Comparison of ENCODE assay signal across 9 cellular contexts in the genomic region with DNA sequence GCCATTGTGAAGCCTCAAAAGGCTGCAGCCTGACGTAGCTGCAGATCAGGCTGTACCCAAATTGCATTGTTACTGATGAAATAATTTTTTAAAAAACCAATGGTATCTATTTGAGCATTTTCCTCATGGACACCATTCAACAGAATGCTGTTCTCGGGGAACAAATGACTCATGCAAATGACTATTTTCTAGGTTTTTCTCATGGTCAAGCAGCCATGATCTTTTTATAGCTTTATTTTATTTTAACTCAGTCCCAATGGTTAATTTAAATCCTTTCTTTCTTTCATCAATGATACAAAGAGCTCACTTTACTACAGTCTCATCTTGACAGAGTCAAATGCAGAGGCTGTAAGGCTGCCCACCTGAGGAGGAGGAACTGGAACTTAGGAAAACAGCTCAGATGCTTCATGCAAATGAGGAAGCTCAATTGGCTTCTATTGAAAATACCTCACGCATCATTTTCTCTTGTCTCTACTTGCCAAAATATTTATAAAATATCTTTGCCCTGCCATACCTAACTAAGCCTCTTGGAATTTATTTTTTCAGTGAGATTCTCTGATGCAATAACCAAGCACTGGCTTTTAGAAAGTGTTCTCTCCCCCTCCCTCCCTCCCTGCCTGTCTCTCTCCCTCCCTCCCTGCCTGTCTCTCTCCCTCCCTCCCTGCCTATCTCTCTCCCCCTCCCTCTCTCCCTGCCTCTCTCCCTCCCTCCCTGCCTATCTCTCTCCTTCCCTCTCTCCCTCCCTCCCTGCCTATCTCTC.
A peak's percentile ranks its signal among the peaks of the same experiment; 100 is the strongest.
DNase-seq lines count a peak whose midpoint lies in the region; ATAC-seq and TF ChIP-seq lines count a peak whose summit lies in the region.
"Had no signal": no experiment of that assay in that cellular context is flagged by ENCODE, and none has a peak within 500 bp of the region (broad histone marks: within the 10 kb centered on the region; RNA-seq: fewer than 3 reads in every experiment).

No MANE protein-coding gene starts in this region.

- H2AFZ ChIP-seq in MM.1S (ENCODE audit: low read length) (0 out of 2 replicates have a peak overlapping the region, but pooled peaks have one; percentile 20), H9 (ENCODE audit: low read length) (no peak overlapping the region)

- H2BK5ac ChIP-seq in H9 (ENCODE audit: insufficient read length, low read length) = no peak overlapping the region

- H3K36me3 Mint-ChIP-seq in H9 (ENCODE audit: insufficient read depth in 1 of 3, low read depth in 3 of 3) = peaks cover 9 to 32% (median 30%) of the 10 kb centered on the region in 3 experiments

- no peaks in the 10 kb centered on the region for H3K9me3 ChIP-seq in MM.1S (replicated peaks; ENCODE audit: insufficient read depth, low read length)
- H3K9me3 ChIP-seq in cardiac muscle cell (ENCODE audit: low read depth) = no peaks in the 10 kb centered on the region
- H3K9me3 ChIP-seq in H9 (ENCODE audit: control insufficient read depth, low read depth, low read length) = no peaks in the 10 kb centered on the region
- H3K9me3 ChIP-seq in SJCRH30 (replicated peaks) = no peaks in the 10 kb centered on the region
- H3K9me3 ChIP-seq in A673 (ENCODE audit: low read depth, low read length, poor library complexity, severe bottlenecking) = no peaks in the 10 kb centered on the region
- H3K9me3 ChIP-seq: SJSA1 had no signal

- no peaks in the 10 kb centered on the region; the same call in 1 of the 2 replicates for H3K27me3 Mint-ChIP-seq in H9 (ENCODE audit: low read depth)

- TF ChIP-seq CTCF in GM06990 (IDR thresholded peaks at IDR 0.05; ENCODE audit: insufficient read depth, low read length, poor library complexity, severe bottlenecking) (no peak), MM.1S (IDR thresholded peaks at IDR 0.05; ENCODE audit: low read length) (no peak), cardiac muscle cell (IDR thresholded peaks at IDR 0.05; ENCODE audit: low read depth, low read length) (no peak), GM13976 (IDR thresholded peaks at IDR 0.05; ENCODE audit: borderline replicate concordance, control extremely low read depth, extremely low read depth, insufficient read depth, missing control alignments) (no peak), H9 (conservative IDR thresholded peaks at IDR 0.05) (no peak), A673 (conservative IDR thresholded peaks at IDR 0.05; ENCODE audit: low read depth, low read length) (no peak)

- POLR2A ChIA-PET in A673 (lab: Charles Lee; ENCODE audit: low non-redundant PET) = no interaction called here

- H3K56ac ChIP-seq in H9 (ENCODE audit: insufficient read length, low read depth, low read length) = no peak overlapping the region

- H4K20me1 ChIP-seq in MM.1S (ENCODE audit: insufficient read depth, low read length) = no peaks in the 10 kb centered on the region
- H4K20me1 ChIP-seq in H9 (ENCODE audit: control insufficient read depth, insufficient read depth, insufficient read length) = no peaks in the 10 kb centered on the region

- H3K36me3 ChIP-seq in GM06990 (ENCODE audit: control insufficient read depth, insufficient read depth, low read length) (no peaks in the 10 kb centered on the region), MM.1S (replicated peaks; ENCODE audit: insufficient read depth, low read length) (no peaks in the 10 kb centered on the region), cardiac muscle cell (peaks cover 10% of the 10 kb centered on the region), SJCRH30 (no peaks in the 10 kb centered on the region), A673 (ENCODE audit: insufficient read depth, low read length, poor library complexity, severe bottlenecking) (no peaks in the 10 kb centered on the region)
- H3K36me3 ChIP-seq: SJSA1 had no signal

- H2AK5ac ChIP-seq in H9 (ENCODE audit: insufficient read length, low read length) = no peak overlapping the region

- intact Hi-C loops in A673 (cut with micrococcal nuclease; ENCODE audit: unreplicated experiment) = no loop called here

- H3K9ac ChIP-seq in MM.1S (ENCODE audit: low read length) (no peak overlapping the region), H9 (ENCODE audit: extremely low read depth, insufficient read length, low read length) (no peak overlapping the region)

- no peaks in the 10 kb centered on the region for H3K23me2 ChIP-seq in H9 (ENCODE audit: insufficient read length, low read depth, low read length, poor library complexity, severe bottlenecking)

- no peak overlapping the region for H2BK15ac ChIP-seq in H9 (ENCODE audit: low read depth, low read length)

- H3K4me2 ChIP-seq in MM.1S (ENCODE audit: low read depth, low read length) (peak overlapping the region; percentile 38), H9 (ENCODE audit: insufficient read depth, insufficient read length, low read length) (no peak overlapping the region)

- in situ Hi-C loops in GM13976 (cut with MboI; ENCODE audit: low sequenced_read_pairs, unreplicated experiment) = no loop called here

- H3K9me2 ChIP-seq in MM.1S (replicated peaks; ENCODE audit: insufficient read depth, low read length) = no peaks in the 10 kb centered on the region

- DNase-seq in GM06990 (ENCODE audit: extremely low read depth, insufficient read length) = peak; percentile 50
- peak; percentile 52 for DNase-seq in MM.1S
- peak in 1 of 2 donors; percentile 62 for DNase-seq in cardiac muscle cell (ENCODE audit: low read depth in 1 of 2, low spot score in 1 of 2)
- DNase-seq in GM13976 (ENCODE audit: low spot score) = no peak
- DNase-seq in H9 = no peak
- DNase-seq in SJCRH30 = no peak
- DNase-seq in A673 (ENCODE audit: low spot score) = no peak

- H2BK20ac ChIP-seq in H9 (ENCODE audit: low read depth, low read length, poor library complexity, severe bottlenecking) = no peak overlapping the region

- CTCF ChIA-PET in A673 (lab: Charles Lee) = no interaction called here

- H3K23ac ChIP-seq in H9 (ENCODE audit: insufficient read length, low read depth, low read length) = no peak overlapping the region

- H3K27ac Mint-ChIP-seq in H9 = no peak overlapping the region; a peak in 1 of 7 replicates

- BruUV-seq in A673 (replicated peaks; lab: Mats Ljungman, UMichigan) = no TSS peak

- H4K91ac ChIP-seq in H9 (ENCODE audit: insufficient read length, low read depth, low read length) = no peak overlapping the region

- no peaks in the 10 kb centered on the region for H3K79me2 ChIP-seq in MM.1S (ENCODE audit: low read length)
- peaks cover 2% of the 10 kb centered on the region; the same call in 1 of the 2 replicates for H3K79me2 ChIP-seq in H9 (ENCODE audit: insufficient read depth, low read length)

- H3K79me1 ChIP-seq in H9 (ENCODE audit: insufficient read depth, low read depth, low read length, poor library complexity, severe bottlenecking) = no peaks in the 10 kb centered on the region

- H3K27me3 ChIP-seq in GM06990 (replicated peaks; ENCODE audit: control insufficient read depth, insufficient read depth, low read length) (no peaks in the 10 kb centered on the region), MM.1S (replicated peaks; ENCODE audit: insufficient read depth, low read length) (no peaks in the 10 kb centered on the region), cardiac muscle cell (no peaks in the 10 kb centered on the region), H9 (ENCODE audit: insufficient read depth, low read length) (no peaks in the 10 kb centered on the region), SJCRH30 (no peaks in the 10 kb centered on the region), A673 (replicated peaks; ENCODE audit: insufficient read depth, low read depth, low read length, poor library complexity) (peaks cover 19% of the 10 kb centered on the region)
- H3K27me3 ChIP-seq: SJSA1 had no signal

- H3K14ac ChIP-seq in H9 (ENCODE audit: insufficient read depth, low read length) = no peak overlapping the region

- ATAC-seq in GM21529 (IDR thresholded peaks at IDR 0.05; ENCODE audit: unreplicated experiment) = peak; percentile 60

- H2BK120ac ChIP-seq in H9 (ENCODE audit: low read depth, low read length, poor library complexity, severe bottlenecking) = no peak overlapping the region

- H3K18ac ChIP-seq in H9 (ENCODE audit: insufficient read length, low read depth, low read length) = no peak overlapping the region

- no peak overlapping the region for H2BK12ac ChIP-seq in H9 (ENCODE audit: insufficient read length, low read depth, low read length)

- no peak overlapping the region for H4K5ac ChIP-seq in H9 (ENCODE audit: insufficient read length, low read depth, low read length)

- H3K4me1 ChIP-seq in MM.1S (ENCODE audit: low read length) = peaks cover 33% of the 10 kb centered on the region
- peaks cover 15% of the 10 kb centered on the region for H3K4me1 ChIP-seq in cardiac muscle cell (ENCODE audit: low read depth)
- peaks cover 2% of the 10 kb centered on the region; the same call in 1 of the 2 replicates for H3K4me1 ChIP-seq in H9 (ENCODE audit: insufficient read depth, low read length)
- no peaks in the 10 kb centered on the region for H3K4me1 ChIP-seq in SJCRH30
- no peaks in the 10 kb centered on the region for H3K4me1 ChIP-seq in A673 (ENCODE audit: insufficient read depth, low read length, poor library complexity, severe bottlenecking)

- peaks cover 18 to 26% of the 10 kb centered on the region in 2 experiments for H3K4me1 Mint-ChIP-seq in H9

- peaks cover 5 to 8% of the 10 kb centered on the region in 2 experiments; a peak in 3 of 5 replicates for H3K9me3 Mint-ChIP-seq in H9

- H3K4ac ChIP-seq in H9 (ENCODE audit: low read depth, low read length) = no peak overlapping the region

- peaks cover 5% of the 10 kb centered on the region for H3F3A ChIP-seq in MM.1S (ENCODE audit: insufficient read depth, low read length)

- H3K27ac ChIP-seq in MM.1S (ENCODE audit: low read length) = peak overlapping the region; percentile 68; the same call in 1 of the 2 replicates
- H3K27ac ChIP-seq in cardiac muscle cell = peak overlapping the region; percentile 31
- H3K27ac ChIP-seq in H9 (ENCODE audit: insufficient read length, low read depth, low read length) = no peak overlapping the region
- no peak overlapping the region for H3K27ac ChIP-seq in SJCRH30
- no peak overlapping the region for H3K27ac ChIP-seq in A673 (ENCODE audit: low read depth, low read length, poor library complexity, severe bottlenecking)
- H3K27ac ChIP-seq: SJSA1 had no signal

- no peak overlapping the region for H3T11ph ChIP-seq in H9 (ENCODE audit: low read length)

- H3K4me3 ChIP-seq in GM06990 (replicated peaks; ENCODE audit: low read depth, low read length) (no peak overlapping the region), MM.1S (ENCODE audit: low read length) (peak overlapping the region; percentile 13; the same call in 1 of the 2 replicates), cardiac muscle cell (no peak overlapping the region), SJCRH30 (no peak overlapping the region), A673 (ENCODE audit: low read depth, low read length, poor library complexity, severe bottlenecking) (no peak overlapping the region)
- H3K4me3 ChIP-seq: SJSA1 had no signal

- WGBS in H9 (ENCODE audit: extremely low coverage, insufficient read length, low lambda C conversion rate) = no CpG with 5 or more reads among the region's 3 CpGs

- no peak overlapping the region for H4K8ac ChIP-seq in H9 (replicated peaks; ENCODE audit: insufficient read length, low read depth, low read length)

- no peak overlapping the region for H3K4me3 Mint-ChIP-seq in H9

Comparison
In these comparisons a context has a peak if more than half of its experiments do, and no peak if none do; other contexts are left out.
1. DNase-seq: peak in GM06990 (single experiment) and MM.1S (single experiment); none in GM13976 (single experiment), H9 (single experiment), SJCRH30 (0 of 2) and A673 (single experiment).
2. H3K27ac ChIP-seq: peak in MM.1S (single experiment) and cardiac muscle cell (single experiment); none in H9 (single experiment), SJCRH30 (single experiment) and A673 (single experiment).